ENCODE assay signal across 6 cellular contexts in genomic region chr11:235180-235997, GRCh38. TPM values are rescaled to one million over a fixed set of nuclear protein-coding genes. Genes with fewer than 3 reads are reported as not detected.
DNase-seq lines count a peak whose midpoint lies in the region; FAIRE-seq and TF ChIP-seq lines count a peak whose summit lies in the region.

No MANE protein-coding gene starts in this region.

- POLR2A ChIA-PET in OCI-LY7 (lab: Charles Lee) = interaction anchor here (1.1 to 1.8 kb wide), 2 partner anchors 18 to 28 kb away, joined by 5 to 6 read pairs; partner anchors contain the start of genes BET1L and RIC8A

- H3K9me2 ChIP-seq in OCI-LY7 (ENCODE audit: insufficient read depth, low read length) = no peaks in the 10 kb centered on the region

- H3K9me3 ChIP-seq in OCI-LY7 (ENCODE audit: low read length) (no peaks in the 10 kb centered on the region), skeletal muscle satellite cell (replicated peaks; ENCODE audit: low read length) (no peaks in the 10 kb centered on the region)

- intact Hi-C loops in OCI-LY7 (cut with micrococcal nuclease; ENCODE audit: unreplicated experiment) = no loop called here

- H3K4me3 ChIP-seq in OCI-LY7 (ENCODE audit: low read depth, low read length, poor library complexity, severe bottlenecking) = peak overlapping the region; percentile 81
- peak overlapping the region; percentile 84 for H3K4me3 ChIP-seq in skeletal muscle satellite cell (ENCODE audit: low read length)

- H3K79me2 ChIP-seq in OCI-LY7 (ENCODE audit: insufficient read depth, low read depth, low read length) = peaks cover 32% of the 10 kb centered on the region

- H4K20me1 ChIP-seq in OCI-LY7 (ENCODE audit: insufficient read depth, low read length) = peaks cover 10% of the 10 kb centered on the region; the same call in 1 of the 2 replicates

- FAIRE-seq in GM19239 (lab: Jason Lieb, UNC) = peak; percentile 69

- no peaks in the 10 kb centered on the region for H3K27me3 ChIP-seq in skeletal muscle satellite cell (ENCODE audit: control insufficient read depth, insufficient read depth, low read length)

- peaks cover 8% of the 10 kb centered on the region for H3K36me3 Mint-ChIP-seq in endothelial cell (ENCODE audit: low read depth, unreplicated experiment)

- peak overlapping the region; percentile 87 for H3K27ac Mint-ChIP-seq in endothelial cell (ENCODE audit: unreplicated experiment)

- peaks cover 9% of the 10 kb centered on the region for H3K27me3 Mint-ChIP-seq in endothelial cell (ENCODE audit: unreplicated experiment)

- H3K4me1 Mint-ChIP-seq in endothelial cell (ENCODE audit: unreplicated experiment) = peaks cover 11% of the 10 kb centered on the region

- H3K36me3 ChIP-seq in OCI-LY7 (ENCODE audit: insufficient read depth, low read length) (peaks cover 17% of the 10 kb centered on the region), skeletal muscle satellite cell (ENCODE audit: insufficient read depth, low read length) (peaks cover 12% of the 10 kb centered on the region)

- peak overlapping the region; percentile 75 for H2AFZ ChIP-seq in OCI-LY7 (ENCODE audit: low read length)

- DNase-seq in GM19239 (ENCODE audit: insufficient read length, low spot score) (no peak), OCI-LY7 (ENCODE audit: low spot score) (no peak), endothelial cell (ENCODE audit: low spot score) (no peak), NCI-H510A (lab: John Stamatoyannopoulos, UW) (no peak), SHP77 treated with DMSO at 0.1 percent for 48 hours (lab: John Stamatoyannopoulos, UW) (no peak)

- no peak for TF ChIP-seq CTCF in OCI-LY7 (conservative IDR thresholded peaks at IDR 0.05; ENCODE audit: low read length)
- no peak for TF ChIP-seq CTCF in endothelial cell (IDR thresholded peaks at IDR 0.05; ENCODE audit: unreplicated experiment)

- CTCF ChIA-PET in OCI-LY7 (lab: Charles Lee; ENCODE audit: unreplicated experiment) = no interaction called here

- H3K4me1 ChIP-seq in OCI-LY7 (ENCODE audit: insufficient read depth, low read length, poor library complexity, severe bottlenecking) (peaks cover 19% of the 10 kb centered on the region), skeletal muscle satellite cell (ENCODE audit: control insufficient read depth, insufficient read depth, low read length) (peaks cover 15% of the 10 kb centered on the region)

- H3K27ac ChIP-seq in OCI-LY7 (ENCODE audit: low read depth, low read length, poor library complexity, severe bottlenecking) = peak overlapping the region; percentile 42

- peak overlapping the region; percentile 85 for H3K9ac ChIP-seq in skeletal muscle satellite cell (ENCODE audit: low read depth, low read length)

- H3K4me3 Mint-ChIP-seq in endothelial cell (ENCODE audit: unreplicated experiment) = peak overlapping the region; percentile 95

- H3K4me2 ChIP-seq in OCI-LY7 (ENCODE audit: low read length) (peak overlapping the region; percentile 87), skeletal muscle satellite cell (ENCODE audit: low read length) (peak overlapping the region; percentile 95)

- BruUV-seq in OCI-LY7 (replicated peaks; lab: Mats Ljungman, UMichigan) = TSS peak; percentile 73

- H3K9me3 Mint-ChIP-seq in endothelial cell (ENCODE audit: unreplicated experiment) = no peaks in the 10 kb centered on the region

RNA-seq across cellular contexts. Expression of gene SIRT3, which starts 0.8 kb away (rescaled TPM):
- total RNA-seq in OCI-LY7 (2014; rRNA removed; shearing (Covaris generic)) = 8.5 and 10.3 TPM in 2 replicates
- total RNA-seq in OCI-LY7 (2022) = 18.5 and 21.0 TPM in 2 replicates
- 23.4 TPM for total RNA-seq in endothelial cell (ENCODE audit: unreplicated experiment)
- 4.8 and 5.3 TPM in 2 replicates for total RNA-seq in skeletal muscle satellite cell (2012; rRNA removed)

RNA-seq across cellular contexts. Expression of gene PSMD13, which starts 1.4 kb away (rescaled TPM):
- 146 and 156 TPM in 2 replicates for total RNA-seq in OCI-LY7 (2014; rRNA removed; shearing (Covaris generic))
- total RNA-seq in OCI-LY7 (2022) (134 and 154 TPM in 2 replicates), endothelial cell (ENCODE audit: unreplicated experiment) (189 TPM)
- 121 and 135 TPM in 2 replicates for total RNA-seq in skeletal muscle satellite cell (2012; rRNA removed)

RNA-seq across cellular contexts. Expression of gene RIC8A, which starts 27.9 kb away (rescaled TPM):
- total RNA-seq in OCI-LY7 (2014; rRNA removed; shearing (Covaris generic)) = 125 and 136 TPM in 2 replicates
- total RNA-seq in OCI-LY7 (2022) (92.0 and 97.6 TPM in 2 replicates), endothelial cell (ENCODE audit: unreplicated experiment) (89.2 TPM)
- 149 and 154 TPM in 2 replicates for total RNA-seq in skeletal muscle satellite cell (2012; rRNA removed)

RNA-seq across cellular contexts. Expression of gene BET1L, which starts 28.2 kb away (rescaled TPM):
- total RNA-seq in OCI-LY7 (2014; rRNA removed; shearing (Covaris generic)) = 12.3 and 16.2 TPM in 2 replicates
- total RNA-seq in OCI-LY7 (2022) = 45.5 and 47.4 TPM in 2 replicates
- 64.4 TPM for total RNA-seq in endothelial cell (ENCODE audit: unreplicated experiment)
- total RNA-seq in skeletal muscle satellite cell (2012; rRNA removed) = 14.7 and 19.0 TPM in 2 replicates

RNA-seq across cellular contexts. Expression of gene SCGB1C1, which starts 42.5 kb away (rescaled TPM):
- not detected in 2 replicates for total RNA-seq in OCI-LY7 (2014; rRNA removed; shearing (Covaris generic))
- total RNA-seq in OCI-LY7 (2022) = not detected in 2 replicates
- not detected for total RNA-seq in endothelial cell (ENCODE audit: unreplicated experiment)
- not detected in 2 replicates for total RNA-seq in skeletal muscle satellite cell (2012; rRNA removed)
